7 cellular contexts compared by ENCODE assay signal in the genomic region with DNA sequence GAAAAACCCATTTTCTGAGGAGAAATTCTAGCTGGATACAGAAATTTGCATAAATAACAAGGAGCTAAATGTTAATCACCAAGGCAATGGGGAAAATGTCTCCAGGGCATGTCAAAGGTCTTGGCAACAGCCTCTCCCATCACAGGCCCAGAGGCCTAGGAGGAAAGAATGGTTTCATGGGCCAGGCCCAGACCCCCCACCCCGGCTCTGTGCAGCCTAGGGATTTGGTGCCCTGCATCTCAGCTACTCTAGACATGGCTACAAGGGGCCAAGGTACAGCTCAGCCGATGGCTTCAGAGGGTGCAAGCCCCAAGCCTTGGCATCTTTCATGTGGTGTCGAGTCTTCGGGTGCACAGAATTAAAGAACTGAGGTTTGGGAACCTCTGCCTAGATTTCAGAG.
"Had no signal": no experiment of that assay in that cellular context is flagged by ENCODE, and none has a peak within 500 bp of the region (broad histone marks: within the 10 kb centered on the region; RNA-seq: fewer than 3 reads in every experiment).

No MANE protein-coding gene starts in this region.

- DNase-seq: IMR-90, KBM-7, KG1 had no signal

- H3K4me2 ChIP-seq: KMS-11 had no signal

- FAIRE-seq: HepG2, HTR-8/SVneo had no signal

- H3K9ac ChIP-seq: KMS-11 had no signal

- H3K27ac ChIP-seq: HL-60, KMS-11 had no signal

- ATAC-seq: HepG2 had no signal
